15 cellular contexts compared by ENCODE assay signal in the genomic region with DNA sequence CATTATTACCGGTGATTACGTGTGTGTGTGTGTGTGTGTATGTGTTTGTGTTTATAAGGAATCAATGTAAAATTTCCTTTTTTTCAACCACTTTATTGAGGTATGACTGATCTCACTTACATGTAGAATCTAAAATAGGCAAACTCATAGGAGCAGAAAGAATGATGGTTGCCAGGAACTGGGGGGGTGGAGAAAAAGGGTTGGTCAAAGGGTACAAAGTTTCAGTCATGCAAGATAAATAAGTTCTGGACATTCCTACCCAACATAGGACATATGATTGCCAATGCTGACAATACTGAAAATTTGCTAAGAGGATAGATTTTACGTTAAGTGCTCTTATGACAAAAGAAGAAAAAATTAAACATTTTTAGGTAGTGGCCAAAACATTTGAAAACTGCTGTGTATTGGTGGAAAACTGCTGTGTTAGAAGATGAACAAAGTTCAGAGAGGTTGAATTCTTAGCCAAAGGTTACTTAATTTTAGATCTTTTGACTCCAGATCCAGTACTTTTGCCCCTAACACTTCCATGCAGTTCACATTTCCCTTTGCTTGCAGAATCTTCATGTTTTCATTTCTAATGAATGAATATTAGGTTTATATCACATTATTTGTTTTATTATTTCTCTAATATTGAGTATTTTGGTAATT. TPM values are rescaled to one million over a fixed set of nuclear protein-coding genes. Genes with fewer than 3 reads are reported as not detected.
DNase-seq lines count a peak whose midpoint lies in the region; ATAC-seq, FAIRE-seq and TF ChIP-seq lines count a peak whose summit lies in the region.
"Had no signal": no experiment of that assay in that cellular context is flagged by ENCODE, and none has a peak within 500 bp of the region (broad histone marks: within the 10 kb centered on the region; RNA-seq: fewer than 3 reads in every experiment).

No MANE protein-coding gene starts in this region.

- in situ Hi-C loops in HepG2 (cut with HindIII; ENCODE audit: extremely low pct_ligation_motif_present, low pct_unique_long_range_greater_than_20kb): loop anchor here (25.0 kb wide), 1 partner anchor 242 kb away; a partner anchor contains a TSS

- H3K4me2 ChIP-seq in HepG2 (ENCODE audit: low read depth, low read length): no peak overlapping the region
- H3K4me2 ChIP-seq: BLaER1 treated with 17β-estradiol and CSF1 and Interleukin-3, amounts not matched to agents 10 nM and 100 nM had no signal

- CTCF ChIA-PET in HepG2 (lab: Yijun Ruan, JAX; ENCODE audit: low intra/inter-chr PET ratio, low total read pairs): no interaction called here

- H3K36me3 ChIP-seq in liver (ENCODE audit: control insufficient read depth in 4 of 4, insufficient read depth in 3 of 4, low read depth in 1 of 4, low read length in 3 of 4) (no peaks in the 10 kb centered on the region), HepG2 (replicated peaks in 1 of 2; ENCODE audit: control insufficient read depth in 1 of 2, insufficient read depth in 2 of 2, low read length in 2 of 2) (no peaks in the 10 kb centered on the region), kidney (ENCODE audit: control insufficient read depth in 1 of 2, insufficient read depth in 2 of 2, low read length in 2 of 2) (no peaks in the 10 kb centered on the region)
- H3K36me3 ChIP-seq: BLaER1 treated with 17β-estradiol and CSF1 and Interleukin-3, amounts not matched to agents 10 nM and 100 nM had no signal

- H3K27ac ChIP-seq in liver (ENCODE audit: low read depth in 1 of 2, low read length in 2 of 2) (peak overlapping the region; percentile 11 to 19), HepG2 (ENCODE audit: extremely low read length, insufficient read depth, low read length) (no peak overlapping the region), kidney (ENCODE audit: low read depth in 2 of 2, low read length in 2 of 2) (no peak overlapping the region)
- H3K27ac ChIP-seq: 22Rv1; BLaER1 treated with 17β-estradiol and CSF1 and Interleukin-3, amounts not matched to agents 10 nM and 100 nM had no signal

- TF ChIP-seq POLR2A in HepG2 (IDR thresholded peaks at IDR 0.05; ENCODE audit: insufficient read depth in 1 of 2, low read depth in 2 of 2, low read length in 2 of 2): no peak
- TF ChIP-seq POLR2A in GM12891 (IDR thresholded peaks at IDR 0.05; ENCODE audit: low read depth, low read length): no peak

- ATAC-seq in HepG2: no peak
- ATAC-seq: CD8-positive, alpha-beta T cell had no signal

- FAIRE-seq in HepG2 (lab: Jason Lieb, UNC) (no peak), kidney (lab: Jason Lieb, UNC) (peak; percentile 57), GM12891 (lab: Jason Lieb, UNC) (no peak)

- no peaks in the 10 kb centered on the region for H3K79me2 ChIP-seq in HepG2 (ENCODE audit: insufficient read depth, low read length)

- H3K9ac ChIP-seq in liver (ENCODE audit: low read depth in 1 of 2, low read length in 2 of 2) (no peak overlapping the region), HepG2 (ENCODE audit: insufficient read depth, low read depth, low read length) (no peak overlapping the region), kidney (ENCODE audit: low read length in 2 of 2) (no peak overlapping the region)
- H3K9ac ChIP-seq: BLaER1 treated with 17β-estradiol and CSF1 and Interleukin-3, amounts not matched to agents 10 nM and 100 nM had no signal

- H3K4me1 ChIP-seq in liver (ENCODE audit: control insufficient read depth in 4 of 4, insufficient read depth in 4 of 4, low read length in 3 of 4) (peaks cover 3 to 26% (median 18%) of the 10 kb centered on the region in 4 donors), HepG2 (ENCODE audit: insufficient read depth, low read length) (no peaks in the 10 kb centered on the region), kidney (ENCODE audit: control insufficient read depth in 1 of 2, insufficient read depth in 1 of 2, low read depth in 1 of 2, low read length in 2 of 2) (peaks cover 0 to 8% of the 10 kb centered on the region in 2 donors)

- BruUV-seq in HepG2 (replicated peaks; lab: Mats Ljungman, UMichigan): no TSS peak

- no peaks in the 10 kb centered on the region for H4K20me1 ChIP-seq in HepG2 (ENCODE audit: insufficient read depth, low read length)
- H4K20me1 ChIP-seq: BLaER1 treated with 17β-estradiol and CSF1 and Interleukin-3, amounts not matched to agents 10 nM and 100 nM had no signal

- H3K9me3 ChIP-seq in liver (ENCODE audit: control insufficient read depth in 4 of 4, low read length in 3 of 4) (no peaks in the 10 kb centered on the region), HepG2 (ENCODE audit: low read length) (no peaks in the 10 kb centered on the region), kidney (ENCODE audit: control insufficient read depth in 1 of 2, low read length in 2 of 2) (no peaks in the 10 kb centered on the region)

- TF ChIP-seq CTCF in liver (IDR thresholded peaks at IDR 0.05; ENCODE audit: low read depth, low read length, missing input control): no peak
- TF ChIP-seq CTCF in HepG2 (CRISPR knock-in tag; IDR thresholded peaks at IDR 0.05): no peak
- no peak for TF ChIP-seq CTCF in kidney (IDR thresholded peaks at IDR 0.05; ENCODE audit: borderline replicate concordance, extremely low read depth, insufficient read depth)

- no peak overlapping the region for H2AFZ ChIP-seq in HepG2 (ENCODE audit: low read length)

- TF ChIP-seq RAD21 in liver (IDR thresholded peaks at IDR 0.05) (peak; percentile 3 to 28), HepG2 (CRISPR knock-in tag; IDR thresholded peaks at IDR 0.05) (no peak)

- 49% methylated on average over 3 of the region's 3 CpGs for WGBS in liver
- WGBS in HepG2 (ENCODE audit: low lambda C conversion rate): 81% methylated on average over 3 of the region's 3 CpGs

- DNase-seq in HepG2 (ENCODE audit: low spot score) (no peak), OCI-M1 (lab: John Stamatoyannopoulos, UW) (peak; percentile 45), kidney (no peak), GM12891 (ENCODE audit: insufficient read length, low spot score) (no peak), NCI-H2227 (lab: John Stamatoyannopoulos, UW; ENCODE audit: unreplicated experiment) (no peak), MV-4-11 (lab: John Stamatoyannopoulos, UW) (no peak)
- DNase-seq: Calu3; CD8-positive, alpha-beta T cell; DMS79 treated with DMSO at 0.1 percent for 48 hours; GF-D8; GOT3; H7 had no signal

- intact Hi-C loops in HepG2 (cut with micrococcal nuclease; ENCODE audit: unreplicated experiment): loop anchor here (5.0 kb wide), 2 partner anchors 57 to 132 kb away; a partner anchor contains a TSS
- intact Hi-C loops in kidney (cut with DNase I): loop anchor here (10.0 kb wide), 1 partner anchor 409 kb away; no protein-coding TSS in a partner anchor

- POLR2A ChIA-PET in HepG2 (lab: Yijun Ruan, JAX): no interaction called here

- H3K4me3 ChIP-seq in liver (ENCODE audit: low read depth in 1 of 3, low read length in 3 of 3) (no peak overlapping the region), HepG2 (replicated peaks in 1 of 3; ENCODE audit: insufficient read depth in 1 of 3, low read depth in 2 of 3, low read length in 3 of 3) (no peak overlapping the region), kidney (ENCODE audit: low read length in 2 of 2) (no peak overlapping the region)
- H3K4me3 ChIP-seq: BLaER1 treated with 17β-estradiol and CSF1 and Interleukin-3, amounts not matched to agents 10 nM and 100 nM had no signal

- H3K27me3 ChIP-seq in liver (ENCODE audit: control insufficient read depth in 4 of 4, insufficient read depth in 4 of 4, low read length in 3 of 4) (no peaks in the 10 kb centered on the region), HepG2 (ENCODE audit: control insufficient read depth in 1 of 2, insufficient read depth in 2 of 2, low read length in 2 of 2) (peaks cover 0 to 18% of the 10 kb centered on the region in 2 experiments; a peak in 2 of 5 replicates)
- H3K27me3 ChIP-seq: BLaER1 treated with 17β-estradiol and CSF1 and Interleukin-3, amounts not matched to agents 10 nM and 100 nM had no signal

- TF ChIP-seq EP300 in HepG2 (IDR thresholded peaks at IDR 0.05; ENCODE audit: low read depth in 2 of 2, low read length in 2 of 2) (no peak), HepG2 (CRISPR knock-in tag; IDR thresholded peaks at IDR 0.05; ENCODE audit: borderline replicate concordance) (no peak)

RNA-seq across cellular contexts. Expression of a gene that starts 49.5 kb away (rescaled TPM):
- total RNA-seq in liver (1,000 to 10,000 TPM in 1 of 2 donors, under 1 TPM in 1; 0.47 to 2,438 TPM), HepG2 (2016; rRNA removed; fragmentation: Illumina TruSeq; extraction: Trizol) (not detected in 2 replicates), kidney (1,451 TPM)
- polyA plus RNA-seq in liver (1,000 to 10,000 TPM; 3,316 to 3,724 TPM), HepG2 (2011; rRNA removed) (0.13 TPM in 1 of 2 replicates, not detected in the other), kidney (ENCODE audit: insufficient read depth, low read depth, low replicate concordance) (91.9 TPM)
- not detected in 2 replicates for total RNA-seq in HepG2 (2016; cell fraction: cytosol; rRNA removed; fragmentation: Illumina TruSeq; extraction: Trizol; ENCODE audit: low read depth)
- total RNA-seq in HepG2 (2016; cell fraction: insoluble cytoplasmic fraction; rRNA removed; fragmentation: Illumina TruSeq; extraction: Trizol): not detected in 2 replicates
- not detected in 2 replicates for total RNA-seq in HepG2 (2016; cell fraction: membrane; rRNA removed; fragmentation: Illumina TruSeq; extraction: Trizol)
- not detected in 2 replicates for total RNA-seq in HepG2 (2016; cell fraction: nucleus; rRNA removed; fragmentation: Illumina TruSeq; extraction: Trizol)
- 0.21 TPM in 1 of 2 replicates, not detected in the other for polyA plus RNA-seq in HepG2 (2011; cell fraction: cytosol; rRNA removed)
- not detected in 2 replicates for polyA plus RNA-seq in HepG2 (2011; cell fraction: nucleus; rRNA removed)
- polyA plus RNA-seq in HepG2 (2012): not detected in 2 replicates
- polyA plus RNA-seq in HepG2 (2016; cell fraction: cytosol; fragmentation: Illumina TruSeq; extraction: Trizol; ENCODE audit: low read depth): not detected in 2 replicates
- polyA plus RNA-seq in HepG2 (2016; cell fraction: insoluble cytoplasmic fraction; fragmentation: Illumina TruSeq; extraction: Trizol; ENCODE audit: low read depth): not detected in 2 replicates
- polyA plus RNA-seq in HepG2 (2016; cell fraction: membrane; fragmentation: Illumina TruSeq; extraction: Trizol; ENCODE audit: low read depth): not detected in 2 replicates
- not detected in 2 replicates for polyA plus RNA-seq in HepG2 (2016; cell fraction: nucleus; fragmentation: Illumina TruSeq; extraction: Trizol; ENCODE audit: insufficient read depth, low read depth)
- polyA minus RNA-seq in HepG2 (2011; rRNA and poly(A)+ RNA removed; ENCODE audit: low replicate concordance): 129 TPM in 1 of 2 replicates, not detected in the other
- 1.6 and 1.8 TPM in 2 replicates for polyA minus RNA-seq in HepG2 (2011; cell fraction: cytosol; rRNA and poly(A)+ RNA removed)
- polyA minus RNA-seq in HepG2 (2011; cell fraction: nucleus; rRNA and poly(A)+ RNA removed): 1.4 and 1.5 TPM in 2 replicates
- polyA plus RNA-seq in GM12891 (2012; ENCODE audit: low read depth, missing spikeins): not detected
- total RNA-seq: CD8-positive, alpha-beta T cell; H7 had no signal

RNA-seq across cellular contexts. Expression of a gene that starts 54.6 kb away (rescaled TPM):
- 1 to 10 TPM; 7.1 to 8.0 TPM for total RNA-seq in liver
- polyA plus RNA-seq in liver: 10 to 100 TPM in 1 of 2 donors, 1 to 10 TPM in 1; 7.8 to 22.3 TPM
- total RNA-seq in HepG2 (2016; rRNA removed; fragmentation: Illumina TruSeq; extraction: Trizol): 7.1 and 9.4 TPM in 2 replicates
- total RNA-seq in HepG2 (2016; cell fraction: cytosol; rRNA removed; fragmentation: Illumina TruSeq; extraction: Trizol; ENCODE audit: low read depth): 7.4 and 8.2 TPM in 2 replicates
- total RNA-seq in HepG2 (2016; cell fraction: insoluble cytoplasmic fraction; rRNA removed; fragmentation: Illumina TruSeq; extraction: Trizol): 8.0 and 8.3 TPM in 2 replicates
- total RNA-seq in HepG2 (2016; cell fraction: membrane; rRNA removed; fragmentation: Illumina TruSeq; extraction: Trizol): 11.7 and 12.3 TPM in 2 replicates
- 8.5 and 9.0 TPM in 2 replicates for total RNA-seq in HepG2 (2016; cell fraction: nucleus; rRNA removed; fragmentation: Illumina TruSeq; extraction: Trizol)
- 7.8 and 9.4 TPM in 2 replicates for polyA plus RNA-seq in HepG2 (2011; rRNA removed)
- polyA plus RNA-seq in HepG2 (2011; cell fraction: cytosol; rRNA removed): 7.8 and 8.4 TPM in 2 replicates
- 7.5 and 8.0 TPM in 2 replicates for polyA plus RNA-seq in HepG2 (2011; cell fraction: nucleus; rRNA removed)
- polyA plus RNA-seq in HepG2 (2012): 5.8 and 8.7 TPM in 2 replicates
- 10.7 and 11.4 TPM in 2 replicates for polyA plus RNA-seq in HepG2 (2016; cell fraction: cytosol; fragmentation: Illumina TruSeq; extraction: Trizol; ENCODE audit: low read depth)
- 9.7 and 10.3 TPM in 2 replicates for polyA plus RNA-seq in HepG2 (2016; cell fraction: insoluble cytoplasmic fraction; fragmentation: Illumina TruSeq; extraction: Trizol; ENCODE audit: low read depth)
- 12.3 and 13.4 TPM in 2 replicates for polyA plus RNA-seq in HepG2 (2016; cell fraction: membrane; fragmentation: Illumina TruSeq; extraction: Trizol; ENCODE audit: low read depth)
- polyA plus RNA-seq in HepG2 (2016; cell fraction: nucleus; fragmentation: Illumina TruSeq; extraction: Trizol; ENCODE audit: insufficient read depth, low read depth): 9.5 and 9.6 TPM in 2 replicates
- 7.3 and 8.6 TPM in 2 replicates for polyA minus RNA-seq in HepG2 (2011; rRNA and poly(A)+ RNA removed; ENCODE audit: low replicate concordance)
- polyA minus RNA-seq in HepG2 (2011; cell fraction: cytosol; rRNA and poly(A)+ RNA removed): 2.4 and 3.7 TPM in 2 replicates
- polyA minus RNA-seq in HepG2 (2011; cell fraction: nucleus; rRNA and poly(A)+ RNA removed): 14.7 and 15.8 TPM in 2 replicates
- total RNA-seq in kidney: 12.3 TPM
- 21.2 TPM for polyA plus RNA-seq in kidney (ENCODE audit: insufficient read depth, low read depth, low replicate concordance)
- polyA plus RNA-seq in GM12891 (2012; ENCODE audit: low read depth, missing spikeins): 3.2 TPM

RNA-seq across cellular contexts. Expression of a gene that starts 54.8 kb away (rescaled TPM):
- total RNA-seq in liver: 10 to 100 TPM; 16.0 to 23.0 TPM
- polyA plus RNA-seq in liver: 10 to 100 TPM; 11.1 to 11.9 TPM
- 30.5 and 52.6 TPM in 2 replicates for total RNA-seq in HepG2 (2016; rRNA removed; fragmentation: Illumina TruSeq; extraction: Trizol)
- 10.4 and 12.4 TPM in 2 replicates for total RNA-seq in HepG2 (2016; cell fraction: cytosol; rRNA removed; fragmentation: Illumina TruSeq; extraction: Trizol; ENCODE audit: low read depth)
- 30.6 and 50.0 TPM in 2 replicates for total RNA-seq in HepG2 (2016; cell fraction: insoluble cytoplasmic fraction; rRNA removed; fragmentation: Illumina TruSeq; extraction: Trizol)
- total RNA-seq in HepG2 (2016; cell fraction: membrane; rRNA removed; fragmentation: Illumina TruSeq; extraction: Trizol): 29.5 and 33.1 TPM in 2 replicates
- 22.1 and 24.3 TPM in 2 replicates for total RNA-seq in HepG2 (2016; cell fraction: nucleus; rRNA removed; fragmentation: Illumina TruSeq; extraction: Trizol)
- 32.2 and 32.3 TPM in 2 replicates for polyA plus RNA-seq in HepG2 (2011; rRNA removed)
- 19.1 and 25.0 TPM in 2 replicates for polyA plus RNA-seq in HepG2 (2011; cell fraction: cytosol; rRNA removed)
- 6.3 and 9.4 TPM in 2 replicates for polyA plus RNA-seq in HepG2 (2011; cell fraction: nucleus; rRNA removed)
- 34.5 and 46.3 TPM in 2 replicates for polyA plus RNA-seq in HepG2 (2012)
- polyA plus RNA-seq in HepG2 (2016; cell fraction: cytosol; fragmentation: Illumina TruSeq; extraction: Trizol; ENCODE audit: low read depth): 7.5 and 7.8 TPM in 2 replicates
- polyA plus RNA-seq in HepG2 (2016; cell fraction: insoluble cytoplasmic fraction; fragmentation: Illumina TruSeq; extraction: Trizol; ENCODE audit: low read depth): 50.2 and 59.9 TPM in 2 replicates
- 16.8 and 21.0 TPM in 2 replicates for polyA plus RNA-seq in HepG2 (2016; cell fraction: membrane; fragmentation: Illumina TruSeq; extraction: Trizol; ENCODE audit: low read depth)
- 19.2 and 19.9 TPM in 2 replicates for polyA plus RNA-seq in HepG2 (2016; cell fraction: nucleus; fragmentation: Illumina TruSeq; extraction: Trizol; ENCODE audit: insufficient read depth, low read depth)
- 30.6 and 47.3 TPM in 2 replicates for polyA minus RNA-seq in HepG2 (2011; rRNA and poly(A)+ RNA removed; ENCODE audit: low replicate concordance)
- polyA minus RNA-seq in HepG2 (2011; cell fraction: cytosol; rRNA and poly(A)+ RNA removed): 44.6 and 63.7 TPM in 2 replicates
- polyA minus RNA-seq in HepG2 (2011; cell fraction: nucleus; rRNA and poly(A)+ RNA removed): 42.2 and 63.9 TPM in 2 replicates
- total RNA-seq in kidney: 27.8 TPM
- polyA plus RNA-seq in kidney (ENCODE audit: insufficient read depth, low read depth, low replicate concordance): 14.6 TPM
- polyA plus RNA-seq in GM12891 (2012; ENCODE audit: low read depth, missing spikeins): 15.1 TPM

Comparison
In these comparisons a context has a peak if more than half of its experiments do, and no peak if none do; other contexts are left out.
1. H3K27ac ChIP-seq: peak in liver (2 of 2); none in HepG2 (single experiment) and kidney (0 of 2).